26 cellular contexts compared by ENCODE assay signal in the genomic region with DNA sequence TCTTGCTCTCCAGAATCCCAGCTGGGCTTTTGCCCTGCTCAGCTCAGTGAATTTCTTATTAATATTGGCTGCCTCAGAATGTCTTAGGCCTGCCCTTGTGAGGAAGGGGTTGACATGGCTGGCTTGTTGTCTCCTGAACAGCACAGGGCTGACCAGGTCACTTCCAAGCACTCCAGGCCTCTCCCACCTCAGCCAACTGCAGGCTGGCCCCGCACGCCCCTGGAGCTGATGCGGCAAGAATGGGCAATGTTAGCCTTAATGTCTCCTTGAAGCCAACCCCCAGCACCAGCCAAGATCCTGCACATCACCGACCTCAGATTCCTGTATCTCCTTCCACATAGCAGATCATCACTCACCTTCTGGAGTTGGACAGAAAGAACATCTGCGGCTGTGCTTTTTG.
"Had no signal": no experiment of that assay in that cellular context is flagged by ENCODE, and none has a peak within 500 bp of the region (broad histone marks: within the 10 kb centered on the region; RNA-seq: fewer than 3 reads in every experiment).

No MANE protein-coding gene starts in this region.

- H3K4me1 ChIP-seq: left lung, lower lobe of right lung, suprapubic skin, tibial artery, uterus had no signal

- DNase-seq: hippocampal formation; kidney glomerular epithelial cell; left cardiac atrium; left lung; lower lobe of right lung; mammary epithelial cell; mesenchymal stem cell; nucleus accumbens; ovary; right cardiac atrium; stimulated activated CD4-positive, alpha-beta T cell treated with anti-CD3 and anti-CD28 coated beads, Interleukin-12 subunit alpha, Interleukin-12 subunit beta, amount 100 ng/mL, for 4 hours; stimulated activated CD4-positive, alpha-beta T cell treated with anti-CD3 and anti-CD28 coated beads, Interleukin-15, amount 100 ng/mL, for 24 hours; stimulated activated CD4-positive, alpha-beta T cell treated with anti-CD3 and anti-CD28 coated beads, Interleukin-2, amount 100 ng/mL, for 24 hours; stimulated activated CD4-positive, alpha-beta T cell treated with anti-CD3 and anti-CD28 coated beads, Interleukin-4, amount 100 ng/mL, for 1 hour; stimulated activated naive B cell treated with anti-CD40 and anti-IgM and Interleukin-4, amounts not matched to agents 10 μg/mL and 1 μg/mL and 100 μg/mL, for 72 hours; stimulated activated naive CD8-positive, alpha-beta T cell treated with anti-CD3 and anti-CD28 coated beads, Interleukin-15, Interleukin-2, amounts not matched to agents 100 U/mL and 50 U/mL, for 24 hours; tibial artery; trophoblast cell; uterus had no signal

- H3K27me3 Mint-ChIP-seq: naive thymus-derived CD8-positive, alpha-beta T cell; progenitor cell of endocrine pancreas had no signal

- H3K9me3 ChIP-seq: lower lobe of right lung, ovary, suprapubic skin, thoracic aorta, tibial artery, uterus had no signal

- H3K4me3 Mint-ChIP-seq: naive thymus-derived CD8-positive, alpha-beta T cell; nephron; neural crest cell; stimulated activated naive B cell treated with anti-CD40 and anti-IgM and Interleukin-4, amounts not matched to agents 10 μg/mL and 1 μg/mL and 100 μg/mL, for 72 hours had no signal

- H3K36me3 ChIP-seq: left lung, lower lobe of right lung, ovary, suprapubic skin, thoracic aorta, tibial artery, uterus had no signal

- H3K36me3 Mint-ChIP-seq: stimulated activated naive B cell treated with anti-CD40 and anti-IgM and Interleukin-4, amounts not matched to agents 10 μg/mL and 1 μg/mL and 100 μg/mL, for 72 hours had no signal

- H3K27me3 ChIP-seq: left lung, ovary, suprapubic skin, tibial artery, uterus had no signal

- H3K27ac Mint-ChIP-seq: naive thymus-derived CD8-positive, alpha-beta T cell; nephron; progenitor cell of endocrine pancreas; stimulated activated naive B cell treated with anti-CD40 and anti-IgM and Interleukin-4, amounts not matched to agents 10 μg/mL and 1 μg/mL and 100 μg/mL, for 72 hours had no signal

- H3K4me1 Mint-ChIP-seq: naive thymus-derived CD8-positive, alpha-beta T cell; nephron; neural crest cell; stimulated activated naive B cell treated with anti-CD40 and anti-IgM and Interleukin-4, amounts not matched to agents 10 μg/mL and 1 μg/mL and 100 μg/mL, for 72 hours had no signal

- H3K27ac ChIP-seq: left lung, lower lobe of right lung, ovary, skin epidermis, suprapubic skin, thoracic aorta, tibial artery, uterus had no signal

- H3K4me3 ChIP-seq: left lung, lower lobe of right lung, ovary, skin epidermis, suprapubic skin, thoracic aorta, tibial artery, uterus had no signal
